Comparison of ENCODE assay signal across 8 cellular contexts in the genomic region with DNA sequence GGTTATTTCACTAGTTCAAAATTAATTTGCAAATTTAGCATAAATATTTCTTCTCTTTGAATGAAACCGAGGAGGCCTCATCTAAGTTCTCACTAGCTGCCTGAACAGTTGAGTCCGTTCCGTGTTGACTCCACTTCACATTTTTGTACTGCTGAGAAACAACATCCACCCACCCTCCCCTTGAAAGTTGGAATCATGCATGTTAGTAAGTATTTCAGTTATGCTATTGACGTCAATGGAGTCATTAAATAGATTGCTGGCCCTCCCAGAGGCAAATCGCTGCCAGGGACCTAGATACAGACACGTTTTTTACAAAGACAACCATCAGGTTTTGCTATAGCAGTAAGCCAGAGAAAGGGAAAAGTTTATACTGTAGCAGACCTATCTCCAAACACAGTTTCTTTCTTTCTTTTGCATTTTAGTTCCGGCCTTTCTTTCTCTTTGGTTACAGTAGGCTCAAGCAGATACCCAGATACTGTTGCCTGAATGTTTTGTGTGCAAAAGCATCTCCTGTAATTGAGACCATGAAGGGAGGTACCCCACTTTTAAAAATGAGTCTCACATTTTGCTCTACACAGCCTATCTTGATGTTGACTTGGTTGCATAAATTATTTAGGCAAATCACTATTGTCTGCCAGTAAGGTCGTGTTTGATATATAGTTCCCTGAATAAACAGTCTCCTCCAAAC.
DNase-seq lines count a peak whose midpoint lies in the region; ATAC-seq and TF ChIP-seq lines count a peak whose summit lies in the region.

No MANE protein-coding gene starts in this region.

- peaks cover 7% of the 10 kb centered on the region for H3K4me1 ChIP-seq in body of pancreas

- TF ChIP-seq CTCF in body of pancreas (IDR thresholded peaks at IDR 0.05), result no peak

- H3K36me3 ChIP-seq in H7 (replicated peaks; ENCODE audit: control insufficient read depth, insufficient read depth, low read length) (no peaks in the 10 kb centered on the region), body of pancreas (replicated peaks in 1 of 2; ENCODE audit: insufficient read depth in 1 of 2, low read depth in 2 of 2) (no peaks in the 10 kb centered on the region)

- WGBS in body of pancreas, 2 donors, result 15 to 20% methylated on average over 8 of the region's 8 CpGs

- intact Hi-C loops in body of pancreas (cut with DNase I), result no loop called here
- intact Hi-C loops in sciatic nerve (cut with DNase I), result no loop called here

- no peaks in the 10 kb centered on the region for H3K9me3 ChIP-seq in body of pancreas

- TF ChIP-seq POLR2A in body of pancreas (IDR thresholded peaks at IDR 0.05), result peak in 1 of 3 donors; percentile 17

- DNase-seq in AG08395 (ENCODE audit: low spot score), result peak; percentile 94
- DNase-seq in H7, result peak; percentile 32
- DNase-seq in body of pancreas, result peak; percentile 55 to 81 (median 66)
- DNase-seq in iPS DF 4.7 (ENCODE audit: extremely low read depth, low spot score), result peak; percentile 36
- DNase-seq in sciatic nerve (ENCODE audit: low spot score), result peak; percentile 85
- no peak for DNase-seq in RPMI8226

- peak overlapping the region; percentile 18 to 70 (median 63) for H3K27ac ChIP-seq in body of pancreas

- ATAC-seq in body of pancreas, result peak; percentile 93
- peak; percentile 95 for ATAC-seq in sciatic nerve
- ATAC-seq in HG03108 (IDR thresholded peaks at IDR 0.05; ENCODE audit: unreplicated experiment), result no peak

- no peak overlapping the region for H3K4me3 ChIP-seq in H7 (ENCODE audit: insufficient read depth, low read depth, low read length)
- H3K4me3 ChIP-seq in body of pancreas, result no peak overlapping the region

- H3K27me3 ChIP-seq in H7 (ENCODE audit: control insufficient read depth, insufficient read depth, low read length), result no peaks in the 10 kb centered on the region
- no peaks in the 10 kb centered on the region for H3K27me3 ChIP-seq in body of pancreas

TF ChIP-seq in PFSK-1, 5 proteins besides CTCF, POLR2A, EP300 and RAD21:
- no peak for TF ChIP-seq FOXP2 (optimal IDR thresholded peaks at IDR 0.05; ENCODE audit: borderline replicate concordance, extremely low read depth, extremely low read length, insufficient read depth)
- TF ChIP-seq TAF1 (IDR thresholded peaks at IDR 0.05; ENCODE audit: borderline replicate concordance, insufficient read depth, low read length), result 0 out of 2 replicates have a peak, but pooled peaks have one; percentile 50
- peak; percentile 60; the same call in 1 of the 2 replicates for TF ChIP-seq POLR2AphosphoS5 (IDR thresholded peaks at IDR 0.05; ENCODE audit: low read depth, low read length)
- peak; percentile 86; the same call in 1 of the 2 replicates for TF ChIP-seq SIN3A (IDR thresholded peaks at IDR 0.05; ENCODE audit: borderline replicate concordance, insufficient read depth, low read length)
- TF ChIP-seq, protein P1, sequence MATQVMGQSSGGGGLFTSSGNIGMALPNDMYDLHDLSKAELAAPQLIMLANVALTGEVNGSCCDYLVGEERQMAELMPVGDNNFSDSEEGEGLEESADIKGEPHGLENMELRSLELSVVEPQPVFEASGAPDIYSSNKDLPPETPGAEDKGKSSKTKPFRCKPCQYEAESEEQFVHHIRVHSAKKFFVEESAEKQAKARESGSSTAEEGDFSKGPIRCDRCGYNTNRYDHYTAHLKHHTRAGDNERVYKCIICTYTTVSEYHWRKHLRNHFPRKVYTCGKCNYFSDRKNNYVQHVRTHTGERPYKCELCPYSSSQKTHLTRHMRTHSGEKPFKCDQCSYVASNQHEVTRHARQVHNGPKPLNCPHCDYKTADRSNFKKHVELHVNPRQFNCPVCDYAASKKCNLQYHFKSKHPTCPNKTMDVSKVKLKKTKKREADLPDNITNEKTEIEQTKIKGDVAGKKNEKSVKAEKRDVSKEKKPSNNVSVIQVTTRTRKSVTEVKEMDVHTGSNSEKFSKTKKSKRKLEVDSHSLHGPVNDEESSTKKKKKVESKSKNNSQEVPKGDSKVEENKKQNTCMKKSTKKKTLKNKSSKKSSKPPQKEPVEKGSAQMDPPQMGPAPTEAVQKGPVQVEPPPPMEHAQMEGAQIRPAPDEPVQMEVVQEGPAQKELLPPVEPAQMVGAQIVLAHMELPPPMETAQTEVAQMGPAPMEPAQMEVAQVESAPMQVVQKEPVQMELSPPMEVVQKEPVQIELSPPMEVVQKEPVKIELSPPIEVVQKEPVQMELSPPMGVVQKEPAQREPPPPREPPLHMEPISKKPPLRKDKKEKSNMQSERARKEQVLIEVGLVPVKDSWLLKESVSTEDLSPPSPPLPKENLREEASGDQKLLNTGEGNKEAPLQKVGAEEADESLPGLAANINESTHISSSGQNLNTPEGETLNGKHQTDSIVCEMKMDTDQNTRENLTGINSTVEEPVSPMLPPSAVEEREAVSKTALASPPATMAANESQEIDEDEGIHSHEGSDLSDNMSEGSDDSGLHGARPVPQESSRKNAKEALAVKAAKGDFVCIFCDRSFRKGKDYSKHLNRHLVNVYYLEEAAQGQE (IDR thresholded peaks at IDR 0.05; ENCODE audit: insufficient read depth in 1 of 2, low read depth in 2 of 2, low read length in 2 of 2), result peak in 1 of 2 experiments; percentile 47; a peak in 1 of 4 replicates
